8 cellular contexts compared by ENCODE assay signal in genomic region chr7:73520673-73521635, GRCh38. TPM values are rescaled to one million over a fixed set of nuclear protein-coding genes. Genes with fewer than 3 reads are reported as not detected.
DNase-seq lines count a peak whose midpoint lies in the region; ATAC-seq and TF ChIP-seq lines count a peak whose summit lies in the region.

No MANE protein-coding gene starts in this region.

- H3K27me3 ChIP-seq in IMR-90 (ENCODE audit: control insufficient read depth, insufficient read depth, low read length) = no peaks in the 10 kb centered on the region

- peaks cover 47% of the 10 kb centered on the region for H3K36me3 Mint-ChIP-seq in activated CD8-positive, alpha-beta T cell treated with anti-CD3 and anti-CD28 coated beads, Interleukin-2, amount 10 ng/mL, durations not matched to agents 7 days and 5 days (ENCODE audit: low read depth)

- CTCF ChIA-PET in IMR-90 (lab: Yijun Ruan, JAX) = interaction anchor here (0.7 to 0.8 kb wide), 2 partner anchors 26 to 196 kb away, joined by 3 read pairs; no protein-coding TSS in a partner anchor
- CTCF ChIA-PET in activated CD8-positive, alpha-beta T cell treated with anti-CD3 and anti-CD28 coated beads, Interleukin-2, amount 10 ng/mL, durations not matched to agents 7 days and 5 days (lab: Charles Lee) = interaction anchor here (1.0 to 3.5 kb wide), 10 partner anchors 12 to 214 kb away, joined by 3 to 14 read pairs (median 4); no protein-coding TSS in a partner anchor

- no peaks in the 10 kb centered on the region for H3K9me3 ChIP-seq in IMR-90 (ENCODE audit: control insufficient read depth, insufficient read depth, low read length)

- peaks cover 8% of the 10 kb centered on the region for H3K36me3 ChIP-seq in IMR-90 (ENCODE audit: control insufficient read depth, insufficient read depth, low read length)

- TF ChIP-seq RAD21 in IMR-90 (IDR thresholded peaks at IDR 0.05; ENCODE audit: low read length) = no peak

- peak overlapping the region; percentile 7; the same call in 1 of the 2 replicates for H4K5ac ChIP-seq in IMR-90 (ENCODE audit: low read depth, low read length)

- peaks cover 5% of the 10 kb centered on the region for H3K9me1 ChIP-seq in IMR-90 (ENCODE audit: insufficient read depth, low read length)

- H3K27ac ChIP-seq in IMR-90 (ENCODE audit: insufficient read depth, low read length) = peak overlapping the region; percentile 98

- DNase-seq in DMS79 treated with DMSO at 0.1 percent for 48 hours (lab: John Stamatoyannopoulos, UW) = peak; percentile 30
- no peak for DNase-seq in DMS79 (lab: John Stamatoyannopoulos, UW)
- DNase-seq in IMR-90 = peak; percentile 30
- peak; percentile 33 for DNase-seq in activated CD8-positive, alpha-beta T cell treated with anti-CD3 and anti-CD28 coated beads, Interleukin-2, amount 10 ng/mL, durations not matched to agents 7 days and 5 days
- DNase-seq in globus pallidus (ENCODE audit: low spot score) = peak; percentile 16
- peak; percentile 72 for DNase-seq in retina

- no peak for ATAC-seq in IMR-90 (ENCODE audit: low read depth)
- ATAC-seq in activated CD8-positive, alpha-beta T cell treated with anti-CD3 and anti-CD28 coated beads, Interleukin-2, amount 10 ng/mL, durations not matched to agents 7 days and 5 days = no peak
- no peak for ATAC-seq in GM18498 (IDR thresholded peaks at IDR 0.05; ENCODE audit: unreplicated experiment)
- ATAC-seq in GM18858 (IDR thresholded peaks at IDR 0.05; ENCODE audit: unreplicated experiment) = no peak

- H4K20me1 ChIP-seq in IMR-90 (ENCODE audit: insufficient read depth, low read length) = peaks cover 45% of the 10 kb centered on the region

- peak overlapping the region; percentile 60 for H3K4me3 ChIP-seq in IMR-90 (ENCODE audit: insufficient read depth, low read depth, low read length)

- no TSS peak for BruUV-seq in IMR-90 (replicated peaks; lab: Mats Ljungman, UMichigan)

- no peaks in the 10 kb centered on the region for H3K9me3 Mint-ChIP-seq in activated CD8-positive, alpha-beta T cell treated with anti-CD3 and anti-CD28 coated beads, Interleukin-2, amount 10 ng/mL, durations not matched to agents 7 days and 5 days (ENCODE audit: insufficient read depth)

- H2BK15ac ChIP-seq in IMR-90 (ENCODE audit: low read depth, low read length) = no peak overlapping the region

- peaks cover 61% of the 10 kb centered on the region for H3K4me1 Mint-ChIP-seq in activated CD8-positive, alpha-beta T cell treated with anti-CD3 and anti-CD28 coated beads, Interleukin-2, amount 10 ng/mL, durations not matched to agents 7 days and 5 days (ENCODE audit: low read depth)

- peak overlapping the region; percentile 20; a peak in 3 of 4 replicates for H4K8ac ChIP-seq in IMR-90 (ENCODE audit: low read depth in 2 of 2, low read length in 2 of 2)

- intact Hi-C loops in IMR-90 (cut with micrococcal nuclease) = loop anchor here (5.0 kb wide), 1 partner anchor 146 kb away; the partner anchor contains the start of gene VPS37D

- peak overlapping the region; percentile 92 for H3K23ac ChIP-seq in IMR-90 (ENCODE audit: low read depth, low read length)

- WGBS in IMR-90 (ENCODE audit: extremely low coverage in 2 of 2, insufficient read length in 1 of 2), 2 experiments = 0% methylated on average over 15 of the region's 36 CpGs; no CpG with 5 or more reads in 1 of the 2 experiments

- TF ChIP-seq POLR2A in IMR-90 (IDR thresholded peaks at IDR 0.05; ENCODE audit: low read depth, low read length) = no peak

- no peak overlapping the region for H2BK120ac ChIP-seq in IMR-90 (ENCODE audit: low read depth, low read length)

- peak overlapping the region; percentile 94 for H3K27ac Mint-ChIP-seq in activated CD8-positive, alpha-beta T cell treated with anti-CD3 and anti-CD28 coated beads, Interleukin-2, amount 10 ng/mL, durations not matched to agents 7 days and 5 days

- H3K4me1 ChIP-seq in IMR-90 (ENCODE audit: control insufficient read depth, insufficient read depth, low read length) = peaks cover 6% of the 10 kb centered on the region

- peak overlapping the region; percentile 61 for H3K56ac ChIP-seq in IMR-90 (ENCODE audit: extremely low read depth, insufficient read depth, low read length)

- peak overlapping the region; percentile 99 for H3K9ac ChIP-seq in IMR-90 (ENCODE audit: low read depth, low read length)

- peak overlapping the region; percentile 75 for H2BK5ac ChIP-seq in IMR-90 (ENCODE audit: low read depth, low read length, poor library complexity, severe bottlenecking)

- peak overlapping the region; percentile 98 for H3K4me3 Mint-ChIP-seq in activated CD8-positive, alpha-beta T cell treated with anti-CD3 and anti-CD28 coated beads, Interleukin-2, amount 10 ng/mL, durations not matched to agents 7 days and 5 days

- H2BK20ac ChIP-seq in IMR-90 (ENCODE audit: low read depth, low read length) = no peak overlapping the region

- no peak for TF ChIP-seq CTCF in IMR-90 (conservative IDR thresholded peaks at IDR 0.05; ENCODE audit: low read depth, low read length)

- H2AK9ac ChIP-seq in IMR-90 (replicated peaks; ENCODE audit: low read depth, low read length, poor library complexity) = peak overlapping the region; percentile 94

- peak overlapping the region; percentile 78 for H2AK5ac ChIP-seq in IMR-90 (ENCODE audit: low read depth, low read length)

- peak overlapping the region; percentile 93 for H2AFZ ChIP-seq in IMR-90 (replicated peaks; ENCODE audit: low read length, poor library complexity)

- dilution Hi-C loops in IMR-90 (cut with HindIII; ENCODE audit: low sequenced_read_pairs, unreplicated experiment) = no loop called here

- H3K4me2 ChIP-seq in IMR-90 (ENCODE audit: low read depth, low read length) = peak overlapping the region; percentile 89

- no peaks in the 10 kb centered on the region for H3K27me3 Mint-ChIP-seq in activated CD8-positive, alpha-beta T cell treated with anti-CD3 and anti-CD28 coated beads, Interleukin-2, amount 10 ng/mL, durations not matched to agents 7 days and 5 days (ENCODE audit: low read depth)

- peak overlapping the region; percentile 20 for H4K91ac ChIP-seq in IMR-90 (ENCODE audit: insufficient read depth, low read depth, low read length)

- H3K4ac ChIP-seq in IMR-90 (ENCODE audit: low read depth, low read length) = peak overlapping the region; percentile 73

- H3K18ac ChIP-seq in IMR-90 (ENCODE audit: low read depth, low read length) = peak overlapping the region; percentile 50

- peaks cover 0 to 22% of the 10 kb centered on the region in 2 experiments; a peak in 2 of 4 replicates for H3K79me1 ChIP-seq in IMR-90 (ENCODE audit: low read depth in 1 of 2, low read length in 2 of 2)

- H3K14ac ChIP-seq in IMR-90 (replicated peaks; ENCODE audit: low read depth, low read length) = peak overlapping the region; percentile 54

- in situ Hi-C loops in IMR-90 (cut with MboI; ENCODE audit: low sequenced_read_pairs) = no loop called here

- POLR2A ChIA-PET in IMR-90 (lab: Charles Lee; ENCODE audit: unreplicated experiment) = interaction anchor here (0.6 kb wide), 2 partner anchors 56 to 183 kb away, joined by 7 to 10 read pairs; no protein-coding TSS in a partner anchor
- POLR2A ChIA-PET in activated CD8-positive, alpha-beta T cell treated with anti-CD3 and anti-CD28 coated beads, Interleukin-2, amount 10 ng/mL, durations not matched to agents 7 days and 5 days (lab: Charles Lee) = interaction anchor here (0.6 to 5.0 kb wide), 9 partner anchors 8 to 217 kb away, joined by 3 to 50 read pairs (median 5); partner anchors contain the start of genes ABHD11, BCL7B and TBL2

TF ChIP-seq in IMR-90, 13 proteins besides CTCF, POLR2A, EP300 and RAD21:
- peak; percentile 56 for TF ChIP-seq CEBPB (IDR thresholded peaks at IDR 0.05; ENCODE audit: low read depth, low read length)
- TF ChIP-seq NFE2L2 (IDR thresholded peaks at IDR 0.05; ENCODE audit: low read depth, low read length) = no peak

RNA-seq across cellular contexts. Expression of gene BAZ1B, which starts 1.1 kb away (rescaled TPM):
- total RNA-seq in IMR-90 (2012; rRNA removed) = 45.0 and 60.8 TPM in 2 replicates
- 16.8 and 20.2 TPM in 2 replicates for polyA plus RNA-seq in IMR-90 (2012; rRNA removed)
- 4.8 and 7.6 TPM in 2 replicates for polyA plus RNA-seq in IMR-90 (2012; cell fraction: cytosol; rRNA removed)
- polyA plus RNA-seq in IMR-90 (2012; cell fraction: nucleus; rRNA removed; ENCODE audit: low replicate concordance) = 5.5 and 17.3 TPM in 2 replicates
- total RNA-seq in activated CD8-positive, alpha-beta T cell treated with anti-CD3 and anti-CD28 coated beads, Interleukin-2, amount 10 ng/mL, durations not matched to agents 7 days and 5 days = 100 to 1,000 TPM; 111 to 112 TPM

RNA-seq across cellular contexts. Expression of gene BCL7B, which starts 36.5 kb away (rescaled TPM):
- 6.1 and 7.2 TPM in 2 replicates for total RNA-seq in IMR-90 (2012; rRNA removed)
- polyA plus RNA-seq in IMR-90 (2012; rRNA removed) = 51.3 and 62.6 TPM in 2 replicates
- 50.6 and 52.7 TPM in 2 replicates for polyA plus RNA-seq in IMR-90 (2012; cell fraction: cytosol; rRNA removed)
- polyA plus RNA-seq in IMR-90 (2012; cell fraction: nucleus; rRNA removed; ENCODE audit: low replicate concordance) = 29.2 and 33.8 TPM in 2 replicates
- total RNA-seq in activated CD8-positive, alpha-beta T cell treated with anti-CD3 and anti-CD28 coated beads, Interleukin-2, amount 10 ng/mL, durations not matched to agents 7 days and 5 days = 10 to 100 TPM; 76.8 to 80.8 TPM

RNA-seq across cellular contexts. Expression of gene TBL2, which starts 57.4 kb away (rescaled TPM):
- total RNA-seq in IMR-90 (2012; rRNA removed) = 81.7 and 94.1 TPM in 2 replicates
- 61.8 and 72.6 TPM in 2 replicates for polyA plus RNA-seq in IMR-90 (2012; rRNA removed)
- 22.3 and 54.6 TPM in 2 replicates for polyA plus RNA-seq in IMR-90 (2012; cell fraction: cytosol; rRNA removed)
- polyA plus RNA-seq in IMR-90 (2012; cell fraction: nucleus; rRNA removed; ENCODE audit: low replicate concordance) = 42.5 and 66.2 TPM in 2 replicates
- total RNA-seq in activated CD8-positive, alpha-beta T cell treated with anti-CD3 and anti-CD28 coated beads, Interleukin-2, amount 10 ng/mL, durations not matched to agents 7 days and 5 days = 10 to 100 TPM; 26.1 to 26.4 TPM
